ENCODE assay signal across 1 cellular context in genomic region chr2:134190062-134190806, GRCh38.
TF ChIP-seq lines count a peak whose summit lies in the region.

No MANE protein-coding gene starts in this region.

TF ChIP-seq in SK-N-SH, 30 proteins besides CTCF, POLR2A, EP300 and RAD21 (continued from another document):
- TF ChIP-seq SIN3A (IDR thresholded peaks at IDR 0.05; ENCODE audit: borderline replicate concordance, low read depth, low read length) (no peak), NFIC (IDR thresholded peaks at IDR 0.05; ENCODE audit: borderline replicate concordance) (no peak), MAX (IDR thresholded peaks at IDR 0.05; ENCODE audit: low read depth) (no peak), FOXM1 (IDR thresholded peaks at IDR 0.05; ENCODE audit: low read depth) (no peak), CHD2 (IDR thresholded peaks at IDR 0.05; ENCODE audit: low read length, partially characterized antibody) (no peak), MXI1 (IDR thresholded peaks at IDR 0.05; ENCODE audit: low read depth, low read length) (no peak), FOXJ3 (CRISPR knock-in tag; IDR thresholded peaks at IDR 0.05) (no peak), EZH2phosphoT487 (IDR thresholded peaks at IDR 0.05; ENCODE audit: borderline replicate concordance, low read depth) (no peak), RCOR1 (IDR thresholded peaks at IDR 0.05; ENCODE audit: low read length) (no peak)
